Comparison of ENCODE assay signal across 1 cellular context in genomic region chr12:124884587-124885438, GRCh38.
TF ChIP-seq lines count a peak whose summit lies in the region.

No MANE protein-coding gene starts in this region.

TF ChIP-seq in GM23338, 12 proteins besides CTCF, POLR2A, EP300 and RAD21 (continued from another document):
- TF ChIP-seq ZNF462 (CRISPR knock-in tag; IDR thresholded peaks at IDR 0.05) (no peak), ZNF114 (CRISPR knock-in tag; IDR thresholded peaks at IDR 0.05) (no peak)
